Comparison of ENCODE assay signal across 25 cellular contexts in the genomic region with DNA sequence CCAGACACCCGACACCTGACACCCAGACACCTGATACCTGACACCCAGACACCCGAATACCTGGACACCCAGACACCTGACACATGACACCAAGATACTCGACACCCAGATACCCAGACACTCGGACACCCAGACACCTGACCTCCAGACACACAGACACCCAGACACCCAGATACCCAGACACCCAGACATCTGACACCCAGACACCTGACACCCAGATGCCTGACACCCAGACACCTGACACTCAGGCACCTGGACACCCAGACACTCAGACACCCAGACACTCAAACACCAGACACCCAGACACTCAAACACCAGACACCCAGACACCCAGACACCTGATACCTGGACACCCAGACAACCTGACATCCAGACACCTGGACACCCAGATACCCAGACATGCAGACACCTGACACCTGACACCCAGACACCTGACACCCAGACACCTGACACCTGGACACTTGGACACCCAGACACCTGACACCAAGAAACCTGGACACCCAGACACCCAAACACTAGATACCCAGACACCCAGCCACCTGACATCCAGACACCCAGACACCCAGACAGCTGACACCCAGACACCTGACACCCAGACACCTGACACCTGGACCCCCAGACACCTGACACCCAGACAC. TPM values are rescaled to one million over a fixed set of nuclear protein-coding genes. Genes with fewer than 3 reads are reported as not detected.
DNase-seq lines count a peak whose midpoint lies in the region; ATAC-seq lines count a peak whose summit lies in the region.
"Had no signal": no experiment of that assay in that cellular context is flagged by ENCODE, and none has a peak within 500 bp of the region (broad histone marks: within the 10 kb centered on the region; RNA-seq: fewer than 3 reads in every experiment).

No MANE protein-coding gene starts in this region.

- CTCF ChIA-PET in activated CD4-positive, alpha-beta T cell treated with anti-CD3 and anti-CD28 coated beads for 36 hours (lab: Charles Lee): interaction anchor here (6.4 kb wide), 1 partner anchor 18 kb away, joined by 97 read pairs; the partner anchor contains the start of gene C19orf12
- CTCF ChIA-PET in CD8-positive, alpha-beta memory T cell (lab: Charles Lee): interaction anchor here (1.2 to 7.7 kb wide), 4 partner anchors 18 to 84 kb away, joined by 6 to 175 read pairs (median 74); partner anchors contain the start of gene C19orf12

- H3K27ac ChIP-seq in CD8-positive, alpha-beta memory T cell (ENCODE audit: low read depth, low read length): peak overlapping the region; percentile 18
- H3K27ac ChIP-seq: BLaER1, brain microvascular endothelial cell, colonic mucosa, tibial artery had no signal

- H3K9me3 Mint-ChIP-seq in activated CD4-positive, alpha-beta T cell treated with anti-CD3 and anti-CD28 coated beads for 36 hours (ENCODE audit: low read depth): no peaks in the 10 kb centered on the region
- H3K9me3 Mint-ChIP-seq in CD8-positive, alpha-beta memory T cell: no peaks in the 10 kb centered on the region
- no peaks in the 10 kb centered on the region for H3K9me3 Mint-ChIP-seq in central memory CD8-positive, alpha-beta T cell
- H3K9me3 Mint-ChIP-seq: activated T-helper 1 cell treated with anti-CD3 and anti-CD28 coated beads, Interleukin-12 subunit alpha, Interleukin-12 subunit beta, Interleukin-2, Interleukin-4 antibody, amounts not matched to agents 30 ng/mL and 10 ng/mL and 1 ng/mL, durations not matched to agents 14 hours and 24 hours and 36 hours; stimulated activated naive CD8-positive, alpha-beta T cell treated with anti-CD3 and anti-CD28 coated beads, Interleukin-15, Interleukin-2, amounts not matched to agents 100 ng/mL and 50 ng/mL, for 24 hours; WTC11 had no signal

- H3K9me3 ChIP-seq in CD8-positive, alpha-beta memory T cell (ENCODE audit: low read length): no peaks in the 10 kb centered on the region
- H3K9me3 ChIP-seq: colonic mucosa, tibial artery had no signal

- no peaks in the 10 kb centered on the region for H3K36me3 ChIP-seq in CD8-positive, alpha-beta memory T cell (ENCODE audit: insufficient read depth, low read length)
- H3K36me3 ChIP-seq: BLaER1, brain microvascular endothelial cell, colonic mucosa, tibial artery had no signal

- intact Hi-C loops in activated CD4-positive, alpha-beta T cell treated with anti-CD3 and anti-CD28 coated beads for 36 hours (cut with DNase I, micrococcal nuclease): no loop called here
- intact Hi-C loops in posterior vena cava (cut with DNase I): no loop called here

- H3K4me1 ChIP-seq in CD8-positive, alpha-beta memory T cell (ENCODE audit: insufficient read depth, low read length): peaks cover 9% of the 10 kb centered on the region
- H3K4me1 ChIP-seq: colonic mucosa, tibial artery had no signal

- H3K4me1 Mint-ChIP-seq in activated CD4-positive, alpha-beta T cell treated with anti-CD3 and anti-CD28 coated beads for 36 hours: peaks cover 8% of the 10 kb centered on the region
- peaks cover 8 to 14% (median 9%) of the 10 kb centered on the region in 3 donors for H3K4me1 Mint-ChIP-seq in CD8-positive, alpha-beta memory T cell
- H3K4me1 Mint-ChIP-seq in central memory CD8-positive, alpha-beta T cell: peaks cover 23% of the 10 kb centered on the region
- H3K4me1 Mint-ChIP-seq: WTC11 had no signal

- H3K36me3 Mint-ChIP-seq in activated CD4-positive, alpha-beta T cell treated with anti-CD3 and anti-CD28 coated beads for 36 hours (ENCODE audit: low read depth): no peaks in the 10 kb centered on the region
- no peaks in the 10 kb centered on the region for H3K36me3 Mint-ChIP-seq in CD8-positive, alpha-beta memory T cell
- H3K36me3 Mint-ChIP-seq in central memory CD8-positive, alpha-beta T cell (ENCODE audit: insufficient read depth): peaks cover 13% of the 10 kb centered on the region

- DNase-seq in activated CD4-positive, alpha-beta T cell treated with anti-CD3 and anti-CD28 coated beads for 36 hours: no peak
- no peak for DNase-seq in activated CD4-positive, alpha-beta T cell treated with anti-CD3 and anti-CD28 coated beads, Interleukin-2, amount 50 U/mL, for 1 hour
- DNase-seq in CD8-positive, alpha-beta memory T cell: peak in 1 of 5 donors; percentile 54
- no peak for DNase-seq in central memory CD8-positive, alpha-beta T cell (ENCODE audit: low spot score in 2 of 2)
- DNase-seq in posterior vena cava (ENCODE audit: low spot score): peak; percentile 49
- DNase-seq in DMS153 treated with DMSO at 0.1 percent for 48 hours (lab: John Stamatoyannopoulos, UW; ENCODE audit: unreplicated experiment): no peak
- DNase-seq in NCI-H2029 treated with DMSO at 0.1 percent for 48 hours (lab: John Stamatoyannopoulos, UW): no peak
- no peak for DNase-seq in activated CD8-positive, alpha-beta memory T cell treated with anti-CD3 and anti-CD28 coated beads, Interleukin-2, amount 50 U/mL, for 48 hours
- DNase-seq: brain microvascular endothelial cell; colonic mucosa; Karpas-422; NCI-H1092 treated with DMSO at 0.1 percent for 48 hours; NCI-H2029; NCI-H524; nucleus accumbens; stimulated activated CD4-positive, alpha-beta T cell treated with anti-CD3 and anti-CD28 coated beads, Interleukin-2, amount 100 ng/mL, for 48 hours; tibial artery had no signal

- no peaks in the 10 kb centered on the region for H3K27me3 Mint-ChIP-seq in activated CD4-positive, alpha-beta T cell treated with anti-CD3 and anti-CD28 coated beads for 36 hours
- no peaks in the 10 kb centered on the region for H3K27me3 Mint-ChIP-seq in CD8-positive, alpha-beta memory T cell
- H3K27me3 Mint-ChIP-seq in central memory CD8-positive, alpha-beta T cell: no peaks in the 10 kb centered on the region
- H3K27me3 Mint-ChIP-seq: stimulated activated naive CD8-positive, alpha-beta T cell treated with anti-CD3 and anti-CD28 coated beads, Interleukin-15, Interleukin-2, amounts not matched to agents 100 ng/mL and 50 ng/mL, for 24 hours had no signal

- no peak for ATAC-seq in activated CD4-positive, alpha-beta T cell treated with anti-CD3 and anti-CD28 coated beads for 36 hours
- no peak for ATAC-seq in central memory CD8-positive, alpha-beta T cell (replicated peaks; ENCODE audit: extremely low read depth, poor library complexity, severe bottlenecking)
- ATAC-seq: GM23338, WTC11 had no signal

- POLR2A ChIA-PET in activated CD4-positive, alpha-beta T cell treated with anti-CD3 and anti-CD28 coated beads for 36 hours (lab: Charles Lee): no interaction called here
- POLR2A ChIA-PET in CD8-positive, alpha-beta memory T cell (lab: Charles Lee): no interaction called here

- H3K27ac Mint-ChIP-seq in activated CD4-positive, alpha-beta T cell treated with anti-CD3 and anti-CD28 coated beads for 36 hours: peak overlapping the region; percentile 37
- peak overlapping the region in 7 of 8 donors; percentile 37 to 92 (median 63) for H3K27ac Mint-ChIP-seq in CD8-positive, alpha-beta memory T cell
- peak overlapping the region; percentile 94 for H3K27ac Mint-ChIP-seq in central memory CD8-positive, alpha-beta T cell (ENCODE audit: low read depth)
- H3K27ac Mint-ChIP-seq: activated T-helper 1 cell treated with anti-CD3 and anti-CD28 coated beads, Interleukin-12 subunit alpha, Interleukin-12 subunit beta, Interleukin-2, Interleukin-4 antibody, amounts not matched to agents 30 ng/mL and 10 ng/mL and 1 ng/mL, durations not matched to agents 14 hours and 24 hours and 36 hours; GM23338; stimulated activated naive CD8-positive, alpha-beta T cell treated with anti-CD3 and anti-CD28 coated beads, Interleukin-15, Interleukin-2, amounts not matched to agents 100 ng/mL and 50 ng/mL, for 24 hours; WTC11 had no signal

- H3K4me3 Mint-ChIP-seq in activated CD4-positive, alpha-beta T cell treated with anti-CD3 and anti-CD28 coated beads for 36 hours: no peak overlapping the region
- no peak overlapping the region for H3K4me3 Mint-ChIP-seq in CD8-positive, alpha-beta memory T cell
- no peak overlapping the region for H3K4me3 Mint-ChIP-seq in central memory CD8-positive, alpha-beta T cell
- H3K4me3 Mint-ChIP-seq: activated T-helper 1 cell treated with anti-CD3 and anti-CD28 coated beads, Interleukin-12 subunit alpha, Interleukin-12 subunit beta, Interleukin-2, Interleukin-4 antibody, amounts not matched to agents 30 ng/mL and 10 ng/mL and 1 ng/mL, durations not matched to agents 14 hours and 24 hours and 36 hours; GM23338; stimulated activated naive CD8-positive, alpha-beta T cell treated with anti-CD3 and anti-CD28 coated beads, Interleukin-15, Interleukin-2, amounts not matched to agents 100 ng/mL and 50 ng/mL, for 24 hours; WTC11 had no signal

- H3K4me3 ChIP-seq in CD8-positive, alpha-beta memory T cell (ENCODE audit: low read length): no peak overlapping the region
- H3K4me3 ChIP-seq: BLaER1, colonic mucosa, GM23338, lung, smooth muscle cell, tibial artery had no signal

- no peaks in the 10 kb centered on the region for H3K27me3 ChIP-seq in CD8-positive, alpha-beta memory T cell (ENCODE audit: insufficient read depth, low read length, poor library complexity, severe bottlenecking)
- H3K27me3 ChIP-seq: BLaER1, brain microvascular endothelial cell, colonic mucosa, tibial artery had no signal

RNA-seq across cellular contexts. Expression of gene C19orf12, which starts 18.9 kb away (rescaled TPM):
- 10 to 100 TPM; 26.7 to 35.7 TPM for total RNA-seq in activated CD4-positive, alpha-beta T cell treated with anti-CD3 and anti-CD28 coated beads for 36 hours
- total RNA-seq in CD8-positive, alpha-beta memory T cell: 10 to 100 TPM; 32.3 to 35.3 TPM
- 33.0 TPM for polyA plus RNA-seq in CD8-positive, alpha-beta memory T cell
- 10 to 100 TPM; 26.7 to 29.8 TPM for total RNA-seq in posterior vena cava

RNA-seq across cellular contexts. Expression of gene PLEKHF1, which starts 30.9 kb away (rescaled TPM):
- total RNA-seq in activated CD4-positive, alpha-beta T cell treated with anti-CD3 and anti-CD28 coated beads for 36 hours: 10 to 100 TPM; 25.4 to 26.6 TPM
- 10 to 100 TPM; 21.3 to 23.0 TPM for total RNA-seq in CD8-positive, alpha-beta memory T cell
- 57.7 TPM for polyA plus RNA-seq in CD8-positive, alpha-beta memory T cell
- 10 to 100 TPM; 20.7 to 21.0 TPM for total RNA-seq in posterior vena cava
- total RNA-seq: A673 had no signal

Comparison
In these comparisons a context has a peak if more than half of its experiments do, and no peak if none do; other contexts are left out.
1. H3K27ac Mint-ChIP-seq: peak in every context shown above with its lines; median percentile 94 in central memory CD8-positive, alpha-beta T cell; 63 in CD8-positive, alpha-beta memory T cell; 37 in activated CD4-positive, alpha-beta T cell treated with anti-CD3 and anti-CD28 coated beads for 36 hours.